Comparison of ENCODE assay signal across 7 cellular contexts in genomic region chr21:36209626-36210171, GRCh38. TPM values are rescaled to one million over a fixed set of nuclear protein-coding genes. Genes with fewer than 3 reads are reported as not detected.
DNase-seq lines count a peak whose midpoint lies in the region; ATAC-seq and TF ChIP-seq lines count a peak whose summit lies in the region.

No MANE protein-coding gene starts in this region.

- DNase-seq in GDM1 (lab: John Stamatoyannopoulos, UW), result peak; percentile 51
- peak; percentile 73 for DNase-seq in LHCN-M2 (ENCODE audit: low read depth)
- DNase-seq in SJSA1 (ENCODE audit: low read depth in 1 of 2, low spot score in 2 of 2), result peak in 1 of 2 experiments; percentile 39
- DNase-seq in left lobe of liver (ENCODE audit: low spot score), result no peak
- peak; percentile 43 for DNase-seq in stromal cell of bone marrow (ENCODE audit: low read depth)

- peaks cover 13% of the 10 kb centered on the region for H3K4me1 Mint-ChIP-seq in brain

- peaks cover 54% of the 10 kb centered on the region for H3K4me1 ChIP-seq in SJSA1 (replicated peaks)

- no peaks in the 10 kb centered on the region for H3K27me3 ChIP-seq in SJSA1 (replicated peaks)

- H3K4me3 ChIP-seq in SJSA1, result no peak overlapping the region

- peak overlapping the region; percentile 9 to 76 (median 27) for H3K27ac Mint-ChIP-seq in brain

- H3K36me3 Mint-ChIP-seq in brain, result peaks cover 42% of the 10 kb centered on the region

- peak overlapping the region; percentile 42 for H3K27ac ChIP-seq in SJSA1

- no peak overlapping the region for H3K4me3 Mint-ChIP-seq in brain

- H3K27me3 Mint-ChIP-seq in brain, result no peaks in the 10 kb centered on the region

- H3K9me3 Mint-ChIP-seq in brain, result no peaks in the 10 kb centered on the region

- TF ChIP-seq CTCF in brain (conservative IDR thresholded peaks at IDR 0.05), result peak; percentile 43 to 66

- H3K36me3 ChIP-seq in SJSA1, result no peaks in the 10 kb centered on the region

- no peaks in the 10 kb centered on the region for H3K9me3 ChIP-seq in SJSA1 (replicated peaks)

- ATAC-seq in left lobe of liver (peak; percentile 85), HG02852 (IDR thresholded peaks at IDR 0.05; ENCODE audit: unreplicated experiment) (no peak)

RNA-seq across cellular contexts. Expression of gene DOP1B, which starts 53.1 kb away (rescaled TPM):
- total RNA-seq in LHCN-M2 (2014; rRNA removed) (4.2 and 5.8 TPM in 2 replicates), left lobe of liver (23.6 TPM)
- 3.7 TPM for polyA plus RNA-seq in LHCN-M2 (2012)
- 1.4 and 5.7 TPM in 2 replicates for total RNA-seq in SJSA1 (2014; rRNA removed; shearing (Covaris generic))
- 24.2 TPM for polyA plus RNA-seq in brain (ENCODE audit: insufficient read depth, low read depth, low replicate concordance)
